Comparison of ENCODE assay signal across 22 cellular contexts in the genomic region with DNA sequence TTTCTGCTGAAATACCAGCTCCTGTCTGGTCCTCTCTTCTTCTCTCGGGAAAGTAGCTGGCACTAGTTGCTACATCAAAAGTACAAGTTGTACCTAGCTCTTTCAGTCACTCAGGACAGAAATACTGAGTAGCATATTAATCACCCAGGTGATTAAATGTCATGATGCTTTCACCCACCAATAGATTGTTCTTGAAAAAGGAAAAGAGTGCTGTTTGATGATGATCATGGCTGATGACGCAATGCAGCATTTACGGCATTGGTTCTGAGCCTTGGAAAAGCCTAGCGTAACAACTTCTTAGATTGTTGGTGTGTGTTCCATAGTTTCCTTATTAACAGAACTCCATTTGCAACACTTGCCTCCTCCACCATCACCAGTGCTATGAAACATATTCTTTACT.
DNase-seq lines count a peak whose midpoint lies in the region; ATAC-seq, FAIRE-seq and TF ChIP-seq lines count a peak whose summit lies in the region.
"Had no signal": no experiment of that assay in that cellular context is flagged by ENCODE, and none has a peak within 500 bp of the region (broad histone marks: within the 10 kb centered on the region; RNA-seq: fewer than 3 reads in every experiment).

No MANE protein-coding gene starts in this region.

- WGBS in gastroesophageal sphincter (ENCODE audit: low coverage in 1 of 2), 2 donors, result 84 to 100% methylated on average over 4 of the region's 4 CpGs
- WGBS in spleen, 5 donors, result 85 to 99% (median 92%) methylated on average over 4 of the region's 4 CpGs

- no peak overlapping the region for H3K27ac Mint-ChIP-seq in neural progenitor cell
- H3K27ac Mint-ChIP-seq: CD4-positive, alpha-beta memory T cell had no signal

- TF ChIP-seq POLR2A in gastroesophageal sphincter (IDR thresholded peaks at IDR 0.05) (no peak), spleen (IDR thresholded peaks at IDR 0.05) (no peak)

- no peak for TF ChIP-seq EP300 in gastroesophageal sphincter (IDR thresholded peaks at IDR 0.05)

- ATAC-seq in gastroesophageal sphincter (no peak), foreskin keratinocyte (no peak)
- ATAC-seq: A549, HCT116 had no signal

- H3K36me3 ChIP-seq in bronchial epithelial cell (ENCODE audit: control insufficient read depth, insufficient read depth, low read length) (no peaks in the 10 kb centered on the region), neural progenitor cell (no peaks in the 10 kb centered on the region), gastroesophageal sphincter (no peaks in the 10 kb centered on the region), spleen (no peaks in the 10 kb centered on the region), left ventricle myocardium inferior (no peaks in the 10 kb centered on the region)

- H3K9ac ChIP-seq in neural progenitor cell, result no peak overlapping the region

- H3K4me3 Mint-ChIP-seq in neural progenitor cell, result no peak overlapping the region
- H3K4me3 Mint-ChIP-seq: CD4-positive, alpha-beta memory T cell; H9 had no signal

- no peak for FAIRE-seq in bronchial epithelial cell (lab: Jason Lieb, UNC)
- FAIRE-seq: A549, GM12891, GM18507 had no signal

- no peaks in the 10 kb centered on the region for H3K27me3 Mint-ChIP-seq in neural progenitor cell (ENCODE audit: insufficient read depth, low read depth)
- H3K27me3 Mint-ChIP-seq: CD4-positive, alpha-beta memory T cell had no signal

- no peaks in the 10 kb centered on the region for H3K36me3 Mint-ChIP-seq in neural progenitor cell
- H3K36me3 Mint-ChIP-seq: CD4-positive, alpha-beta memory T cell had no signal

- H3F3A ChIP-seq in neural progenitor cell (ENCODE audit: low read depth), result peaks cover 3% of the 10 kb centered on the region

- H3K27ac ChIP-seq in epithelial cell of prostate, result peak overlapping the region; percentile 53
- no peak overlapping the region for H3K27ac ChIP-seq in neural progenitor cell
- H3K27ac ChIP-seq in gastroesophageal sphincter, result no peak overlapping the region
- no peak overlapping the region for H3K27ac ChIP-seq in foreskin keratinocyte
- H3K27ac ChIP-seq in spleen, result no peak overlapping the region
- H3K27ac ChIP-seq in left ventricle myocardium inferior (replicated peaks), result no peak overlapping the region
- H3K27ac ChIP-seq: A549 had no signal

- no peaks in the 10 kb centered on the region for H4K20me1 ChIP-seq in neural progenitor cell (ENCODE audit: low read depth)

- peak; percentile 2 for DNase-seq in HPDE6-E6E7 (ENCODE audit: extremely low spot score)
- peak; percentile 93 for DNase-seq in bronchial epithelial cell (ENCODE audit: low read depth)
- DNase-seq in epithelial cell of prostate (ENCODE audit: low read depth, low spot score), result no peak
- DNase-seq in neural progenitor cell (ENCODE audit: low spot score), result no peak
- DNase-seq in foreskin keratinocyte, result no peak
- no peak for DNase-seq in spleen
- DNase-seq in left ventricle myocardium inferior, result no peak
- DNase-seq: 8988T; ACHN; C1 segment of cervical spinal cord; Calu3; CD4-positive, alpha-beta memory T cell; COR-L47; DMS53; DMS79 treated with DMSO at 0.1 percent for 48 hours; GF-D8; H9 had no signal

- no peaks in the 10 kb centered on the region for H3K79me2 ChIP-seq in neural progenitor cell (ENCODE audit: low read depth)

- H3K9me3 Mint-ChIP-seq in neural progenitor cell, result no peaks in the 10 kb centered on the region
- H3K9me3 Mint-ChIP-seq: H9 had no signal

- peaks cover 4% of the 10 kb centered on the region for H3K4me1 Mint-ChIP-seq in neural progenitor cell
- H3K4me1 Mint-ChIP-seq: CD4-positive, alpha-beta memory T cell had no signal

- H2AFZ ChIP-seq in neural progenitor cell (replicated peaks), result peak overlapping the region; percentile 59

- no peak for TF ChIP-seq CTCF in bronchial epithelial cell (IDR thresholded peaks at IDR 0.05; ENCODE audit: insufficient read depth, low read length, severe bottlenecking)
- TF ChIP-seq CTCF in neural progenitor cell (IDR thresholded peaks at IDR 0.05), result no peak
- TF ChIP-seq CTCF in gastroesophageal sphincter (IDR thresholded peaks at IDR 0.05), result no peak
- TF ChIP-seq CTCF in foreskin keratinocyte (conservative IDR thresholded peaks at IDR 0.05), result no peak
- no peak for TF ChIP-seq CTCF in spleen (IDR thresholded peaks at IDR 0.05 in 8 of 11, conservative IDR thresholded peaks at IDR 0.05 in 3 of 11)
- TF ChIP-seq CTCF in left ventricle myocardium inferior (IDR thresholded peaks at IDR 0.05; ENCODE audit: borderline replicate concordance), result no peak

- no peak overlapping the region for H3K4me2 ChIP-seq in neural progenitor cell
- H3K4me2 ChIP-seq: A549 had no signal

- H3K9me3 ChIP-seq in neural progenitor cell (ENCODE audit: low read depth) (no peaks in the 10 kb centered on the region), gastroesophageal sphincter (no peaks in the 10 kb centered on the region), spleen (no peaks in the 10 kb centered on the region), left ventricle myocardium inferior (replicated peaks) (no peaks in the 10 kb centered on the region)
- H3K9me3 ChIP-seq: A549 had no signal

- H3K4me1 ChIP-seq in neural progenitor cell, result no peaks in the 10 kb centered on the region
- H3K4me1 ChIP-seq in gastroesophageal sphincter, result no peaks in the 10 kb centered on the region
- H3K4me1 ChIP-seq in foreskin keratinocyte, result no peaks in the 10 kb centered on the region
- H3K4me1 ChIP-seq in spleen, result no peaks in the 10 kb centered on the region
- no peaks in the 10 kb centered on the region for H3K4me1 ChIP-seq in left ventricle myocardium inferior
- H3K4me1 ChIP-seq: A549 had no signal

- intact Hi-C loops in spleen (cut with DNase I; ENCODE audit: low total_unique reads), result no loop called here
- intact Hi-C loops in left ventricle myocardium inferior (cut with micrococcal nuclease), result no loop called here

- H3K4me3 ChIP-seq in bronchial epithelial cell (ENCODE audit: low read depth, low read length) (no peak overlapping the region), neural progenitor cell (no peak overlapping the region), gastroesophageal sphincter (no peak overlapping the region), spleen (no peak overlapping the region), left ventricle myocardium inferior (no peak overlapping the region)
- H3K4me3 ChIP-seq: A549 had no signal

- H3K27me3 ChIP-seq in bronchial epithelial cell (ENCODE audit: control insufficient read depth, insufficient read depth, low read length) (no peaks in the 10 kb centered on the region), neural progenitor cell (no peaks in the 10 kb centered on the region), gastroesophageal sphincter (no peaks in the 10 kb centered on the region), foreskin keratinocyte (no peaks in the 10 kb centered on the region), spleen (replicated peaks in 1 of 7) (no peaks in the 10 kb centered on the region), left ventricle myocardium inferior (ENCODE audit: low read depth) (no peaks in the 10 kb centered on the region)

Comparison
In these comparisons a context has a peak if more than half of its experiments do, and no peak if none do; other contexts are left out.
1. DNase-seq: peak in HPDE6-E6E7 (single experiment) and bronchial epithelial cell (single experiment); none in epithelial cell of prostate (single experiment), neural progenitor cell (single experiment), foreskin keratinocyte (0 of 2), spleen (single experiment) and left ventricle myocardium inferior (single experiment).